Comparison of ENCODE assay signal across 25 cellular contexts in genomic region chr7:128826916-128827247, GRCh38. TPM values are rescaled to one million over a fixed set of nuclear protein-coding genes. Genes with fewer than 3 reads are reported as not detected.
DNase-seq lines count a peak whose midpoint lies in the region; ATAC-seq, FAIRE-seq and TF ChIP-seq lines count a peak whose summit lies in the region.
"Had no signal": no experiment of that assay in that cellular context is flagged by ENCODE, and none has a peak within 500 bp of the region (broad histone marks: within the 10 kb centered on the region; RNA-seq: fewer than 3 reads in every experiment).

No MANE protein-coding gene starts in this region.

- no peak overlapping the region for H2AFZ ChIP-seq in HCT116 (ENCODE audit: low read depth, low read length, poor library complexity, severe bottlenecking)

- H3K27me3 ChIP-seq in HCT116 (ENCODE audit: insufficient read depth, low read length) (no peaks in the 10 kb centered on the region), SJSA1 (replicated peaks) (no peaks in the 10 kb centered on the region), skeletal muscle satellite cell (ENCODE audit: control insufficient read depth, insufficient read depth, low read length) (no peaks in the 10 kb centered on the region), body of pancreas (peaks cover 0 to 11% of the 10 kb centered on the region in 2 donors), small intestine (ENCODE audit: control insufficient read depth in 2 of 2, insufficient read depth in 2 of 2, low read length in 2 of 2) (peaks cover 0 to 9% of the 10 kb centered on the region in 2 donors)

- TF ChIP-seq POLR2A in HCT116 (IDR thresholded peaks at IDR 0.05; ENCODE audit: borderline replicate concordance, extremely low read depth, insufficient read depth, insufficient read length) (no peak), body of pancreas (IDR thresholded peaks at IDR 0.05) (no peak)

- intact Hi-C loops in HCT116 (cut with micrococcal nuclease) (no loop called here), body of pancreas (cut with DNase I) (no loop called here)

- H3K79me2 ChIP-seq in HCT116 (ENCODE audit: insufficient read depth, low read length), result peaks cover 10% of the 10 kb centered on the region; the same call in 1 of the 2 replicates

- H3K4me1 ChIP-seq in HCT116 (ENCODE audit: control insufficient read depth in 1 of 2, insufficient read depth in 2 of 2, low read length in 2 of 2), result peaks cover 35 to 51% of the 10 kb centered on the region in 2 experiments
- H3K4me1 ChIP-seq in SJSA1 (replicated peaks), result peaks cover 44% of the 10 kb centered on the region
- H3K4me1 ChIP-seq in skeletal muscle satellite cell (ENCODE audit: control insufficient read depth, insufficient read depth, low read length), result peaks cover 32% of the 10 kb centered on the region
- peaks cover 16% of the 10 kb centered on the region for H3K4me1 ChIP-seq in body of pancreas
- H3K4me1 ChIP-seq in small intestine (ENCODE audit: control insufficient read depth in 2 of 2, insufficient read depth in 1 of 2, low read depth in 1 of 2, low read length in 1 of 2), result no peaks in the 10 kb centered on the region

- TF ChIP-seq CTCF in HCT116 (IDR thresholded peaks at IDR 0.05 in 2 of 3, conservative IDR thresholded peaks at IDR 0.05 in 1 of 3; ENCODE audit: borderline replicate concordance in 1 of 3, insufficient read depth in 1 of 3, low read depth in 2 of 3, low read length in 2 of 3) (no peak), glutamatergic neuron (IDR thresholded peaks at IDR 0.05; ENCODE audit: partially characterized antibody, unreplicated experiment) (no peak), body of pancreas (IDR thresholded peaks at IDR 0.05) (no peak)

- peaks cover 15% of the 10 kb centered on the region for H3K4me1 Mint-ChIP-seq in glutamatergic neuron (ENCODE audit: low read depth, unreplicated experiment)

- H4K20me1 ChIP-seq in HCT116 (ENCODE audit: insufficient read depth), result no peaks in the 10 kb centered on the region

- H3K9me2 ChIP-seq in HCT116 (ENCODE audit: insufficient read depth), result no peaks in the 10 kb centered on the region

- H3K27ac Mint-ChIP-seq in glutamatergic neuron (ENCODE audit: unreplicated experiment), result peak overlapping the region; percentile 50
- H3K27ac Mint-ChIP-seq: activated naive CD4-positive, alpha-beta T cell treated with anti-CD3 and anti-CD28 coated beads, Interleukin-2, amount 50 U/mL, for 24 hours; naive thymus-derived CD8-positive, alpha-beta T cell had no signal

- H3K9me3 ChIP-seq in HCT116 (ENCODE audit: control insufficient read depth in 1 of 2, insufficient read depth in 1 of 2, low read depth in 1 of 2, low read length in 2 of 2), result no peaks in the 10 kb centered on the region
- H3K9me3 ChIP-seq in SJSA1 (replicated peaks), result no peaks in the 10 kb centered on the region
- no peaks in the 10 kb centered on the region for H3K9me3 ChIP-seq in skeletal muscle satellite cell (replicated peaks; ENCODE audit: low read length)
- no peaks in the 10 kb centered on the region for H3K9me3 ChIP-seq in body of pancreas
- H3K9me3 ChIP-seq in small intestine (ENCODE audit: control insufficient read depth, low read depth), result no peaks in the 10 kb centered on the region

- H3K27ac ChIP-seq in HCT116 (ENCODE audit: low read depth, low read length) (peak overlapping the region; percentile 82), SJSA1 (peak overlapping the region; percentile 45; the same call in 1 of the 2 replicates), body of pancreas (no peak overlapping the region), small intestine (ENCODE audit: low read depth in 1 of 2, low read length in 1 of 2) (no peak overlapping the region)
- H3K27ac ChIP-seq: epithelial cell of prostate had no signal

- ATAC-seq in HCT116 (no peak), GM21447 (IDR thresholded peaks at IDR 0.05; ENCODE audit: unreplicated experiment) (no peak), body of pancreas (no peak), HG03025 (IDR thresholded peaks at IDR 0.05; ENCODE audit: low FRiP score, unreplicated experiment) (no peak)
- ATAC-seq: naive thymus-derived CD8-positive, alpha-beta T cell had no signal

- H3K36me3 Mint-ChIP-seq in glutamatergic neuron (ENCODE audit: unreplicated experiment), result no peaks in the 10 kb centered on the region
- H3K36me3 Mint-ChIP-seq: activated naive CD4-positive, alpha-beta T cell treated with anti-CD3 and anti-CD28 coated beads, Interleukin-2, amount 50 U/mL, for 24 hours; naive thymus-derived CD8-positive, alpha-beta T cell had no signal

- no peak for TF ChIP-seq RAD21 in HCT116 (IDR thresholded peaks at IDR 0.05; ENCODE audit: low read depth)

- TSS peak; percentile 80 for BruUV-seq in HCT116 (replicated peaks; lab: Mats Ljungman, UMichigan)

- POLR2A ChIA-PET in HCT116 (lab: Charles Lee), result no interaction called here

- H3K27me3 Mint-ChIP-seq in glutamatergic neuron (ENCODE audit: unreplicated experiment), result peaks cover 13% of the 10 kb centered on the region

- H3K4me3 Mint-ChIP-seq in glutamatergic neuron (ENCODE audit: unreplicated experiment), result peak overlapping the region; percentile 9
- H3K4me3 Mint-ChIP-seq: activated naive CD4-positive, alpha-beta T cell treated with anti-CD3 and anti-CD28 coated beads, Interleukin-2, amount 50 U/mL, for 24 hours; naive thymus-derived CD8-positive, alpha-beta T cell had no signal

- FAIRE-seq in small intestine (lab: Jason Lieb, UNC), result no peak
- FAIRE-seq: islet of Langerhans had no signal

- H3K9ac ChIP-seq in HCT116 (ENCODE audit: low read length) (peak overlapping the region; percentile 68), skeletal muscle satellite cell (ENCODE audit: low read depth, low read length) (peak overlapping the region; percentile 34)

- peaks cover 10% of the 10 kb centered on the region for H3K9me3 Mint-ChIP-seq in glutamatergic neuron (ENCODE audit: unreplicated experiment)
- H3K9me3 Mint-ChIP-seq: activated naive CD4-positive, alpha-beta T cell treated with anti-CD3 and anti-CD28 coated beads, Interleukin-2, amount 50 U/mL, for 24 hours; naive thymus-derived CD8-positive, alpha-beta T cell had no signal

- CTCF ChIA-PET in HCT116 (lab: Charles Lee), result no interaction called here

- RAD21 ChIA-PET in HCT116 (lab: Charles Lee; ENCODE audit: low non-redundant PET in 1 of 2, low total read pairs in 2 of 2, uncharacterized antibody in 2 of 2, unreplicated experiment in 2 of 2), result no interaction called here

- DNase-seq in HCT116 (ENCODE audit: low read depth, low spot score) (no peak), SJSA1 (ENCODE audit: low read depth in 1 of 2, low spot score in 2 of 2) (no peak), glutamatergic neuron (no peak), body of pancreas (no peak), small intestine (no peak)
- DNase-seq: activated CD4-positive, CD25-positive, alpha-beta regulatory T cell; activated T-cell treated with anti-CD3 and anti-CD28 coated beads, Interleukin-2, amount 50 U/mL, for 48 hours; mammary epithelial cell; NCI-H1092; NCI-H2107; NCI-H526; stimulated activated naive CD4-positive, alpha-beta T cell treated with Interleukin-2 at 50 U/mL for 16 hours had no signal

- H3K36me3 ChIP-seq in HCT116 (ENCODE audit: control insufficient read depth in 1 of 2, insufficient read depth in 2 of 2, low read length in 2 of 2), result no peaks in the 10 kb centered on the region
- peaks cover 4% of the 10 kb centered on the region; the same call in 1 of the 2 replicates for H3K36me3 ChIP-seq in SJSA1
- H3K36me3 ChIP-seq in skeletal muscle satellite cell (ENCODE audit: insufficient read depth, low read length), result no peaks in the 10 kb centered on the region
- H3K36me3 ChIP-seq in body of pancreas (replicated peaks in 1 of 2; ENCODE audit: insufficient read depth in 1 of 2, low read depth in 2 of 2), result no peaks in the 10 kb centered on the region
- no peaks in the 10 kb centered on the region for H3K36me3 ChIP-seq in small intestine (ENCODE audit: control insufficient read depth in 2 of 2, insufficient read depth in 2 of 2, low read length in 2 of 2)

- H3K4me3 ChIP-seq in HCT116 (replicated peaks in 1 of 2; ENCODE audit: low read depth in 1 of 2, low read length in 2 of 2), result peak overlapping the region in 1 of 2 experiments; percentile 48; a peak in 1 of 4 replicates
- no peak overlapping the region for H3K4me3 ChIP-seq in SJSA1
- no peak overlapping the region for H3K4me3 ChIP-seq in skeletal muscle satellite cell (ENCODE audit: low read length)
- no peak overlapping the region for H3K4me3 ChIP-seq in body of pancreas
- H3K4me3 ChIP-seq in small intestine (ENCODE audit: low read depth in 1 of 2, low read length in 2 of 2), result no peak overlapping the region

- H3K4me2 ChIP-seq in HCT116 (ENCODE audit: low read length) (peak overlapping the region; percentile 90), skeletal muscle satellite cell (ENCODE audit: low read length) (peak overlapping the region; percentile 68)

- WGBS in body of pancreas, 2 donors, result 75 to 79% methylated on average over 1 of the region's 1 CpG
- 68 to 82% (median 81%) methylated on average over 1 of the region's 1 CpG for WGBS in small intestine, 3 donors

RNA-seq across cellular contexts. Expression of gene FLNC, which starts 3.3 kb away (rescaled TPM):
- total RNA-seq in HCT116 (2021; ENCODE audit: unreplicated experiment) (42.8 TPM), glutamatergic neuron (ENCODE audit: unreplicated experiment) (241 TPM), body of pancreas (1 to 10 TPM; 1.8 to 4.0 TPM)
- 38.4 and 60.1 TPM in 2 replicates for polyA plus RNA-seq in HCT116 (2012)
- total RNA-seq in SJSA1 (2014; rRNA removed; shearing (Covaris generic)), result 56.8 and 84.7 TPM in 2 replicates
- total RNA-seq in skeletal muscle satellite cell (2012; rRNA removed), result 180 and 410 TPM in 2 replicates
- 10 to 100 TPM in 2 of 3 donors, 1 to 10 TPM in 1; 8.1 to 13.0 (median 10.1) TPM for polyA plus RNA-seq in small intestine
- total RNA-seq: naive thymus-derived CD8-positive, alpha-beta T cell; T-helper 2 cell treated with Interferon-gamma antibody and Interleukin-4, amounts not matched to agents 100 ng/mL and 5 ng/mL, for 36 hours had no signal

RNA-seq across cellular contexts. Expression of gene CCDC136, which starts 35.1 kb away (rescaled TPM):
- total RNA-seq in HCT116 (2021; ENCODE audit: unreplicated experiment), result 11.1 TPM
- polyA plus RNA-seq in HCT116 (2012), result 7.8 and 8.8 TPM in 2 replicates
- total RNA-seq in SJSA1 (2014; rRNA removed; shearing (Covaris generic)), result 1.0 and 1.8 TPM in 2 replicates
- 202 TPM for total RNA-seq in glutamatergic neuron (ENCODE audit: unreplicated experiment)
- 7.2 and 9.1 TPM in 2 replicates for total RNA-seq in skeletal muscle satellite cell (2012; rRNA removed)
- 1 to 10 TPM in 1 of 2 donors, under 1 TPM in 1; 0.99 to 3.6 TPM for total RNA-seq in body of pancreas
- polyA plus RNA-seq in small intestine, result 1 to 10 TPM in 1 of 3 donors, under 1 TPM in 2; 0.22 to 2.3 (median 0.81) TPM

RNA-seq across cellular contexts. Expression of gene ATP6V1F, which starts 35.8 kb away (rescaled TPM):
- total RNA-seq in HCT116 (2021; ENCODE audit: unreplicated experiment), result 149 TPM
- polyA plus RNA-seq in HCT116 (2012), result 223 and 261 TPM in 2 replicates
- total RNA-seq in SJSA1 (2014; rRNA removed; shearing (Covaris generic)), result 53.6 and 96.2 TPM in 2 replicates
- 133 TPM for total RNA-seq in glutamatergic neuron (ENCODE audit: unreplicated experiment)
- total RNA-seq in skeletal muscle satellite cell (2012; rRNA removed), result 67.9 and 90.2 TPM in 2 replicates
- total RNA-seq in body of pancreas, result 10 to 100 TPM; 36.3 to 45.8 TPM
- polyA plus RNA-seq in small intestine, result 100 to 1,000 TPM; 145 to 239 (median 162) TPM

RNA-seq across cellular contexts. Expression of gene OPN1SW, which starts 51.3 kb away (rescaled TPM):
- not detected for total RNA-seq in HCT116 (2021; ENCODE audit: unreplicated experiment)
- 0.05 and 0.10 TPM in 2 replicates for polyA plus RNA-seq in HCT116 (2012)
- total RNA-seq in SJSA1 (2014; rRNA removed; shearing (Covaris generic)), result not detected in 2 replicates
- total RNA-seq in glutamatergic neuron (ENCODE audit: unreplicated experiment), result not detected
- total RNA-seq in skeletal muscle satellite cell (2012; rRNA removed), result not detected in 2 replicates
- not detected for total RNA-seq in body of pancreas
- not detected for polyA plus RNA-seq in small intestine
- total RNA-seq: Daoy; dermis blood vessel endothelial cell; H7; mammary epithelial cell; naive thymus-derived CD8-positive, alpha-beta T cell; pulmonary artery endothelial cell; T-helper 2 cell treated with Interferon-gamma antibody and Interleukin-4, amounts not matched to agents 100 ng/mL and 5 ng/mL, for 36 hours; urinary bladder had no signal
- polyA plus RNA-seq: mammary epithelial cell, urinary bladder had no signal

Comparison
In these comparisons a context has a peak if more than half of its experiments do, and no peak if none do; other contexts are left out.
1. H3K27ac ChIP-seq: peak in HCT116 (single experiment) and SJSA1 (single experiment); none in body of pancreas (0 of 4) and small intestine (0 of 2).
2. RNA of gene CCDC136, which starts 35.1 kb away (total RNA-seq): 202 TPM in glutamatergic neuron (single experiment); 11.1 TPM in HCT116 (single experiment), 0.99 to 3.6 TPM in body of pancreas and 1.0 to 1.8 TPM in SJSA1; every median in the first group is over 10 times any median in the second.